ENCODE assay signal across 26 cellular contexts in genomic region chr1:177223359-177223758, GRCh38. TPM values are rescaled to one million over a fixed set of nuclear protein-coding genes. Genes with fewer than 3 reads are reported as not detected.
"Had no signal": no experiment of that assay in that cellular context is flagged by ENCODE, and none has a peak within 500 bp of the region (broad histone marks: within the 10 kb centered on the region; RNA-seq: fewer than 3 reads in every experiment).

No MANE protein-coding gene starts in this region.

- FAIRE-seq: HTR-8/SVneo, K562, RCC 7860 had no signal

- H3K9me3 ChIP-seq: SK-N-SH had no signal

- H3K4me2 ChIP-seq: KMS-11, SK-N-SH had no signal

- DNase-seq: Kasumi-1, MM.1S, NCI-H1092, NCI-H1105 treated with DMSO at 0.1 percent for 48 hours, NCI-H1417 treated with DMSO at 0.1 percent for 48 hours, NCI-H146, NCI-H1694 treated with DMSO at 0.1 percent for 48 hours, NCI-H1930, NCI-H2081, NCI-H2107, NCI-H2227 treated with DMSO at 0.1 percent for 48 hours, NCI-H524, NCI-H526 treated with DMSO at 0.1 percent for 48 hours, NCI-H774, RPMI8226, SHP77, SK-N-SH, SW 1271, T-cell had no signal

- H3K4me3 ChIP-seq: K562 had no signal

- ATAC-seq: K562, T-cell had no signal

- H3K9ac ChIP-seq: KMS-11, SK-N-SH had no signal

- H3K27ac ChIP-seq: HL-60, KMS-11 had no signal

RNA-seq across cellular contexts. Expression of gene BRINP2, which starts 52.6 kb away (rescaled TPM):
- total RNA-seq: K562, SK-MEL-5 had no signal
- polyA plus RNA-seq: IgD-negative memory B cell, K562 had no signal

RNA-seq across cellular contexts. Expression of gene ASTN1, which starts 58.8 kb away (rescaled TPM):
- total RNA-seq: SK-MEL-5 had no signal
- polyA plus RNA-seq: IgD-negative memory B cell had no signal
